In the genomic region with DNA sequence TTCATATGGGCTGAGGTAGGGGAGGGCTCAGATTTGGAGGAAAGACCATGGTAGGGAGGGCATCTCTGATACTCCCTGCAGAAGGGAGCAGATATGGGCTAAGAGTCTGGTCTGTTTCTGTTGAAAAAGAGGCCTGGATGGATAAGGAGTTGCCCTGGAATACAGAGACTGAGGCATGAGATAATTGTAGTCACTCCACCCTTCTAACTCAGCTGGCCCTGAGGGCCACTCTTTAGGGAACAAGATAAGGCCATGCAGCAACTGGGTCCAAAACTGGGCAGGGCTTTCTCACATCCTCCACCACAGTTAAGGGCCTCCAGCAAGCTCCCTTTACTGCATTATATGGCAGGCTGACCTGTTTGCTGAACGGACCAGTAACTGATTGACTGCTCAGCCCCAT, we compare ENCODE assay signal across 10 cellular contexts. TPM values are rescaled to one million over a fixed set of nuclear protein-coding genes. Genes with fewer than 3 reads are reported as not detected.
DNase-seq lines count a peak whose midpoint lies in the region; TF ChIP-seq lines count a peak whose summit lies in the region.
"Had no signal": no experiment of that assay in that cellular context is flagged by ENCODE, and none has a peak within 500 bp of the region (broad histone marks: within the 10 kb centered on the region; RNA-seq: fewer than 3 reads in every experiment).

No MANE protein-coding gene starts in this region.

- H3K4me1 ChIP-seq in GM23248 (ENCODE audit: insufficient read depth) (peaks cover 25% of the 10 kb centered on the region), SJCRH30 (no peaks in the 10 kb centered on the region), ovary (ENCODE audit: insufficient read depth) (peaks cover 9% of the 10 kb centered on the region)

- H3K9ac ChIP-seq in GM23248 = peak overlapping the region; percentile 80

- H3K4me3 ChIP-seq in GM23248 (peak overlapping the region; percentile 81), SJCRH30 (peak overlapping the region; percentile 70; the same call in 1 of the 2 replicates), epithelial cell of esophagus (ENCODE audit: low read length) (peak overlapping the region; percentile 62), ovary (peak overlapping the region; percentile 84)

- no peaks in the 10 kb centered on the region for H3K27me3 ChIP-seq in GM23248 (replicated peaks; ENCODE audit: insufficient read depth)
- no peaks in the 10 kb centered on the region for H3K27me3 ChIP-seq in SJCRH30
- H3K27me3 ChIP-seq in ovary = no peaks in the 10 kb centered on the region
- H3K27me3 ChIP-seq: neutrophil had no signal

- H3K36me3 ChIP-seq in GM23248 (ENCODE audit: low read depth) = no peaks in the 10 kb centered on the region
- H3K36me3 ChIP-seq in SJCRH30 = peaks cover 17% of the 10 kb centered on the region
- no peaks in the 10 kb centered on the region for H3K36me3 ChIP-seq in ovary
- H3K36me3 ChIP-seq: neutrophil had no signal

- no peaks in the 10 kb centered on the region for H3K9me3 ChIP-seq in GM23248 (ENCODE audit: low read depth)
- peaks cover 3% of the 10 kb centered on the region; the same call in 1 of the 2 replicates for H3K9me3 ChIP-seq in SJCRH30 (replicated peaks)
- H3K9me3 ChIP-seq in ovary = peaks cover 3 to 16% of the 10 kb centered on the region in 2 donors
- H3K9me3 ChIP-seq: neutrophil had no signal

- no peak for TF ChIP-seq CTCF in epithelial cell of esophagus (IDR thresholded peaks at IDR 0.05; ENCODE audit: insufficient read depth, low read depth, low read length, missing control alignments)
- TF ChIP-seq CTCF in ovary (IDR thresholded peaks at IDR 0.05) = no peak

- no peak overlapping the region for H3K27ac ChIP-seq in GM23248
- no peak overlapping the region for H3K27ac ChIP-seq in SJCRH30
- no peak overlapping the region for H3K27ac ChIP-seq in ovary
- H3K27ac ChIP-seq: neutrophil had no signal

- H3K79me2 ChIP-seq in GM23248 (ENCODE audit: insufficient read depth) = peaks cover 61% of the 10 kb centered on the region

- no peaks in the 10 kb centered on the region for H4K20me1 ChIP-seq in GM23248 (ENCODE audit: insufficient read depth)

- H3K9me2 ChIP-seq in GM23248 (ENCODE audit: insufficient read depth) = no peaks in the 10 kb centered on the region

- no peak for TF ChIP-seq POLR2A in ovary (IDR thresholded peaks at IDR 0.05)

- H2AFZ ChIP-seq in GM23248 = peak overlapping the region; percentile 97

- TF ChIP-seq EP300 in ovary (IDR thresholded peaks at IDR 0.05) = no peak

- H3K4me2 ChIP-seq in GM23248 (ENCODE audit: unreplicated experiment) = peak overlapping the region; percentile 98

- peak; percentile 14 for DNase-seq in GM23248
- DNase-seq in SJCRH30 = no peak
- DNase-seq in epithelial cell of esophagus (ENCODE audit: low read depth) = no peak
- no peak for DNase-seq in ovary
- no peak for DNase-seq in SIG-M5 (lab: John Stamatoyannopoulos, UW)
- no peak for DNase-seq in RPMI8226
- no peak for DNase-seq in DMS114 treated with DMSO at 0.1 percent for 48 hours (lab: John Stamatoyannopoulos, UW; ENCODE audit: unreplicated experiment)
- no peak for DNase-seq in GM19238 (ENCODE audit: insufficient read length, low spot score)
- DNase-seq: NCI-H1694 treated with DMSO at 0.1 percent for 48 hours had no signal

- WGBS in GM23248 (ENCODE audit: low coverage in 1 of 2, low lambda C conversion rate in 2 of 2, missing lambda C conversion rate in 2 of 2), 2 experiments = 92 to 97% methylated on average over 1 of the region's 1 CpG
- 48 to 86% (median 72%) methylated on average over 1 of the region's 1 CpG for WGBS in ovary, 3 donors

- intact Hi-C loops in ovary (cut with DNase I) = no loop called here

- peaks cover 4% of the 10 kb centered on the region; the same call in 1 of the 2 replicates for H3F3A ChIP-seq in GM23248 (ENCODE audit: insufficient read depth)

- in situ Hi-C loops in GM23248 (cut with MboI) = no loop called here

RNA-seq across cellular contexts. Expression of a gene that starts 1.3 kb away (rescaled TPM):
- total RNA-seq in GM23248 (2014; rRNA removed; shearing (Covaris generic)) = 2.4 and 3.6 TPM in 2 replicates
- polyA plus RNA-seq in GM23248 (2016; fragmentation: Nextera tagmentation; extraction: Ambion mirVana) (15.8 and 17.5 TPM in 2 replicates), ovary (10 to 100 TPM in 1 of 2 donors, 1 to 10 TPM in 1; 4.0 to 12.9 TPM)
- 19.4 and 20.6 TPM in 2 replicates for total RNA-seq in SJCRH30 (2014; rRNA removed; shearing (Covaris generic))
- total RNA-seq in ovary = 10 to 100 TPM in 4 of 7 donors, 1 to 10 TPM in 3; 7.5 to 21.7 (median 10.8) TPM

RNA-seq across cellular contexts. Expression of a gene that starts 20.5 kb away (rescaled TPM):
- total RNA-seq in GM23248 (2014; rRNA removed; shearing (Covaris generic)) = 0.32 and 1.5 TPM in 2 replicates
- polyA plus RNA-seq in GM23248 (2016; fragmentation: Nextera tagmentation; extraction: Ambion mirVana) (0.58 and 0.68 TPM in 2 replicates), ovary (under 1 TPM; 0.38 to 0.50 TPM)
- 0.66 and 0.67 TPM in 2 replicates for total RNA-seq in SJCRH30 (2014; rRNA removed; shearing (Covaris generic))
- 1 to 10 TPM in 5 of 7 donors, under 1 TPM in 2; 0.60 to 2.2 (median 1.3) TPM for total RNA-seq in ovary

RNA-seq across cellular contexts. Expression of a gene that starts 25.4 kb away (rescaled TPM):
- 4.8 and 19.9 TPM in 2 replicates for total RNA-seq in GM23248 (2014; rRNA removed; shearing (Covaris generic))
- polyA plus RNA-seq in GM23248 (2016; fragmentation: Nextera tagmentation; extraction: Ambion mirVana) (3.5 and 4.1 TPM in 2 replicates), ovary (1 to 10 TPM; 6.3 to 7.2 TPM)
- total RNA-seq in SJCRH30 (2014; rRNA removed; shearing (Covaris generic)) = 11.4 and 13.1 TPM in 2 replicates
- total RNA-seq in ovary = 10 to 100 TPM in 6 of 7 donors, 1 to 10 TPM in 1; 5.4 to 22.4 (median 18.7) TPM

RNA-seq across cellular contexts. Expression of a gene that starts 41.0 kb away (rescaled TPM):
- 13.6 and 13.7 TPM in 2 replicates for total RNA-seq in GM23248 (2014; rRNA removed; shearing (Covaris generic))
- polyA plus RNA-seq in GM23248 (2016; fragmentation: Nextera tagmentation; extraction: Ambion mirVana) (4.1 and 5.8 TPM in 2 replicates), ovary (1 to 10 TPM; 3.3 to 6.8 TPM)
- 15.6 and 16.0 TPM in 2 replicates for total RNA-seq in SJCRH30 (2014; rRNA removed; shearing (Covaris generic))
- total RNA-seq in ovary = 10 to 100 TPM in 6 of 7 donors, 1 to 10 TPM in 1; 6.5 to 23.0 (median 15.8) TPM

RNA-seq across cellular contexts. Expression of a gene that starts 46.7 kb away (rescaled TPM):
- total RNA-seq in GM23248 (2014; rRNA removed; shearing (Covaris generic)) = 11.1 and 20.3 TPM in 2 replicates
- 6.8 and 6.9 TPM in 2 replicates for polyA plus RNA-seq in GM23248 (2016; fragmentation: Nextera tagmentation; extraction: Ambion mirVana)
- 12.3 and 15.1 TPM in 2 replicates for total RNA-seq in SJCRH30 (2014; rRNA removed; shearing (Covaris generic))
- total RNA-seq in ovary = 10 to 100 TPM; 14.5 to 28.2 (median 24.4) TPM
- polyA plus RNA-seq in ovary = 10 to 100 TPM; 13.4 to 13.7 TPM
